Comparison of ENCODE assay signal across 1 cellular context in the genomic region with DNA sequence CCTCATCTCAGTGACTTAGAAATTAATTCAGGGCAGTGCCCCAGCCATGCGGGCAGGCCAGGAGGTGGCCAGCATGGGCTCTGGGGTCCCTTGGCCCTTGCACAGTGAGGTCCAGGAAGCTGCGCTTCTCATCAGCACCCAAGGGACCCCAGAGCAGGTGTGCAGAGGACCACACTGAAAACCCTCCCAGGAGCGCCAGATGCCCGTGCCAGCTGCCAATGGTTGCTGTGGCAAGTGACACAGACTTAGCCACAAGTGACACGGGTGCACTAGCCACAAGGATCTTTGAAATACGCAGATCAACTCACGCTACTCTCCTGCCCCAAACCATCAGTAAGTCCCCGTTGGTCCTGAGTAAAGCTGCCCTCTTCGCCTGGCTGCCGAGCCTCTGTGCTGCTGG.
TF ChIP-seq lines count a peak whose summit lies in the region.

No MANE protein-coding gene starts in this region.

TF ChIP-seq in H1, 55 proteins besides CTCF, POLR2A, EP300 and RAD21:
- TF ChIP-seq YY1 (IDR thresholded peaks at IDR 0.05; ENCODE audit: low read depth, low read length), result no peak
TF ChIP-seq in H1: peak in this region for 0.
